ENCODE assay signal across 9 cellular contexts in the genomic region with DNA sequence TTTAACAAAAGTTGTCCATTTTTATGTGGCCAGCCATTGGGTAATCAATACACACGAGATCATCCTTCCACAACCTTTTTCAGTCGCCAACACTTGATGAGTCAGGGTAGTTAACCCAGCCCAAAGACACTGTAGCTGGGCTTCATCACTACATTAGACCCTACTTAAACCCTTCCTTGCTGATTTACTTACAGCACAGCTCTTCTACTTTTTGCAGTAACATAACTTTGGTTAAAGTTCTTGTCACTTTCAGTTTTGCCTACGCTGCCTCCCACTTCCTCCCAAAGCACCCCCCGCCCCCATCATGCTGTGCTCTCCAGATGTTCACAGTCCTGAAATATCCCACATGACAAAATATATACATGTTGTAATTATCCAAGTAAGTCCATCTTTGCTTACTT.
DNase-seq lines count a peak whose midpoint lies in the region; ATAC-seq and TF ChIP-seq lines count a peak whose summit lies in the region.
"Had no signal": no experiment of that assay in that cellular context is flagged by ENCODE, and none has a peak within 500 bp of the region (broad histone marks: within the 10 kb centered on the region; RNA-seq: fewer than 3 reads in every experiment).

No MANE protein-coding gene starts in this region.

- in situ Hi-C loops in astrocyte of the cerebellum (cut with HindIII; ENCODE audit: low sequenced_read_pairs) (no loop called here), transverse colon (cut with MboI; ENCODE audit: low pct_ligation_motif_present in 1 of 4, low pct_unique_long_range_greater_than_20kb in 1 of 4, low sequenced_read_pairs in 3 of 4) (no loop called here)

- no peak for TF ChIP-seq EP300 in transverse colon (IDR thresholded peaks at IDR 0.05; ENCODE audit: low read depth)

- ATAC-seq in Right ventricle myocardium superior (ENCODE audit: poor library complexity) (peak; percentile 28), left cardiac atrium (no peak), HG03520 (IDR thresholded peaks at IDR 0.05; ENCODE audit: unreplicated experiment) (peak; percentile 56), left lobe of liver (no peak)
- ATAC-seq: foreskin keratinocyte had no signal

- TF ChIP-seq POLR2A in transverse colon (IDR thresholded peaks at IDR 0.05), result no peak

- H3K27ac Mint-ChIP-seq in glutamatergic neuron (ENCODE audit: unreplicated experiment), result no peak overlapping the region

- H3K9me3 Mint-ChIP-seq in glutamatergic neuron (ENCODE audit: unreplicated experiment), result no peaks in the 10 kb centered on the region

- H3K4me3 ChIP-seq in astrocyte of the cerebellum (ENCODE audit: low read depth, low read length) (peak overlapping the region; percentile 3), transverse colon (no peak overlapping the region)

- H3K27me3 Mint-ChIP-seq in glutamatergic neuron (ENCODE audit: unreplicated experiment), result no peaks in the 10 kb centered on the region

- H3K27ac ChIP-seq in transverse colon, result no peak overlapping the region
- H3K27ac ChIP-seq: foreskin keratinocyte had no signal

- 49 to 53% methylated on average over 4 of the region's 4 CpGs for WGBS in transverse colon (ENCODE audit: low coverage in 1 of 2), 2 donors

- H3K4me1 Mint-ChIP-seq in glutamatergic neuron (ENCODE audit: low read depth, unreplicated experiment), result peaks cover 2% of the 10 kb centered on the region

- no peak overlapping the region for H3K4me3 Mint-ChIP-seq in glutamatergic neuron (ENCODE audit: unreplicated experiment)

- TF ChIP-seq CTCF in astrocyte of the cerebellum (IDR thresholded peaks at IDR 0.05; ENCODE audit: low read depth, low read length, missing control alignments), result no peak
- no peak for TF ChIP-seq CTCF in transverse colon (IDR thresholded peaks at IDR 0.05)
- no peak for TF ChIP-seq CTCF in glutamatergic neuron (IDR thresholded peaks at IDR 0.05; ENCODE audit: partially characterized antibody, unreplicated experiment)

- intact Hi-C loops in Right ventricle myocardium superior (cut with DNase I), result no loop called here
- intact Hi-C loops in left cardiac atrium (cut with DNase I), result no loop called here
- intact Hi-C loops in transverse colon (cut with DNase I; ENCODE audit: low total_unique reads), result no loop called here

- H3K36me3 Mint-ChIP-seq in glutamatergic neuron (ENCODE audit: unreplicated experiment), result no peaks in the 10 kb centered on the region

- H3K9me3 ChIP-seq in transverse colon, result no peaks in the 10 kb centered on the region

- peaks cover 0 to 7% (median 0%) of the 10 kb centered on the region in 4 donors for H3K4me1 ChIP-seq in transverse colon
- H3K4me1 ChIP-seq: foreskin keratinocyte had no signal

- no peaks in the 10 kb centered on the region for H3K36me3 ChIP-seq in transverse colon

- no peaks in the 10 kb centered on the region for H3K27me3 ChIP-seq in transverse colon

- DNase-seq in Right ventricle myocardium superior (no peak), left cardiac atrium (no peak), astrocyte of the cerebellum (ENCODE audit: low read depth) (peak; percentile 18), transverse colon (peak; percentile 13), glutamatergic neuron (no peak), left lobe of liver (ENCODE audit: low spot score) (no peak), OCI-M2 (lab: John Stamatoyannopoulos, UW; ENCODE audit: unreplicated experiment) (no peak)
- DNase-seq: foreskin keratinocyte had no signal

Comparison
In these comparisons a context has a peak if more than half of its experiments do, and no peak if none do; other contexts are left out.
1. ATAC-seq: peak in Right ventricle myocardium superior (single experiment) and HG03520 (single experiment); none in left cardiac atrium (0 of 2) and left lobe of liver (single experiment).
2. DNase-seq: peak in astrocyte of the cerebellum (single experiment) and transverse colon (single experiment); none in Right ventricle myocardium superior (single experiment), left cardiac atrium (single experiment), glutamatergic neuron (single experiment), left lobe of liver (single experiment) and OCI-M2 (single experiment).